ENCODE assay signal across 8 cellular contexts in the genomic region with DNA sequence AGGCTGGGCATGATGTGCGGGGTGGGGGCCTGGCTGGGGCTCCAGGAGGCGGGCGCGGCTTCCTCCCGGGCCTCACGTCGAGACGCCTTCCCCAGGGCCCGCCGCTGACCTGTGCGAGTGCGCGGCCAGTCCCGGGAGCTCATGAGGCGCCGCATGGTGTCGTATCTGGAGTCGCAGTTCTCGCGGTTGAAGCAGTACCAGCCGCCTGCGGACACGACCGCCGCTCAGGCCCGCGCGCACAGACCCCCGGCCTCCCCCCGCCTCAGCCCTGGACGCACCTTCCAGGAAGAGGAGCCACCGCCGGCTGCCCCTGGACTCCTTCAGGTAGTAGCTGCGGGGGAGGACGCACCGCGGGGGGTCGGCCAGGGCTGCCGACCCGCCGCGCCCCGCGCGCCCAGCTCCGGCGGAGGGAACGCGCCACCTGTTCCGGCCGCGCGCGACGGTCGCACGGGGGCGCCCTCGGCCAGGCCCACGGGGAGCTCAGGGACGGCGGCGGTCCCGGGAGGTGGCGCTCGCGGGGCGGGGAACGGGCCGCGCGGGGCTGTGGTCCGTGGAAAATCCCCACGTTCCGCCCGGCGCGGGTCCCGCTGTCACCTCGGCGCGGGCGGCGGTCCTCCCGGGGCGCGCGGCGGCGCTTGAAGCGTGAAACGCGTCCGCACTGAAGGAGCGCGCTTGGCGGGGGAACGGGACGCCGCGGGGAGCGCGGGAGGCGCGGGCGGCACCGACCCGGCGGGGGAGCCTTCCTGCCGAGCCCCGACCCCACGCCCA. TPM values are rescaled to one million over a fixed set of nuclear protein-coding genes. Genes with fewer than 3 reads are reported as not detected.
A peak's percentile ranks its signal among the peaks of the same experiment; 100 is the strongest.
DNase-seq lines count a peak whose midpoint lies in the region; ATAC-seq and TF ChIP-seq lines count a peak whose summit lies in the region.

No MANE protein-coding gene starts in this region.

- no peaks in the 10 kb centered on the region for H3K9me2 ChIP-seq in hepatocyte (replicated peaks; ENCODE audit: insufficient read depth)

- H3K36me3 ChIP-seq in adipocyte (ENCODE audit: control insufficient read depth, insufficient read depth, low read length, severe bottlenecking): no peaks in the 10 kb centered on the region
- no peaks in the 10 kb centered on the region for H3K36me3 ChIP-seq in hepatocyte (replicated peaks; ENCODE audit: insufficient read depth, low read depth)
- H3K36me3 ChIP-seq in skeletal muscle tissue (ENCODE audit: control insufficient read depth in 3 of 3, insufficient read depth in 3 of 3, low read length in 3 of 3): no peaks in the 10 kb centered on the region

- H3K27me3 ChIP-seq in adipocyte (replicated peaks; ENCODE audit: control insufficient read depth, insufficient read depth, low read length): peaks cover 24% of the 10 kb centered on the region
- H3K27me3 ChIP-seq in hepatocyte: peaks cover 60% of the 10 kb centered on the region
- peaks cover 23 to 44% (median 34%) of the 10 kb centered on the region in 3 donors for H3K27me3 ChIP-seq in skeletal muscle tissue (ENCODE audit: control insufficient read depth in 3 of 3, insufficient read depth in 3 of 3, low read length in 3 of 3)

- H3K9me3 ChIP-seq in adipocyte (ENCODE audit: control insufficient read depth, low read length): no peaks in the 10 kb centered on the region
- H3K9me3 ChIP-seq in hepatocyte (ENCODE audit: low read depth): no peaks in the 10 kb centered on the region
- no peaks in the 10 kb centered on the region for H3K9me3 ChIP-seq in skeletal muscle tissue (ENCODE audit: control insufficient read depth in 3 of 3, low read length in 3 of 3)

- H3K27ac ChIP-seq in hepatocyte: no peak overlapping the region
- no peak overlapping the region for H3K27ac ChIP-seq in skeletal muscle tissue (ENCODE audit: low read depth, low read length)

- H3K4me1 ChIP-seq in adipocyte (ENCODE audit: control insufficient read depth, insufficient read depth, low read length) (no peaks in the 10 kb centered on the region), hepatocyte (ENCODE audit: insufficient read depth) (peaks cover 12% of the 10 kb centered on the region), skeletal muscle tissue (ENCODE audit: control insufficient read depth in 3 of 3, insufficient read depth in 3 of 3, low read length in 3 of 3) (peaks cover 13 to 28% (median 27%) of the 10 kb centered on the region in 3 donors)

- peak overlapping the region; percentile 90 for H3K4me2 ChIP-seq in hepatocyte

- TF ChIP-seq CTCF in hepatocyte (IDR thresholded peaks at IDR 0.05; ENCODE audit: poor library complexity): peak; percentile 72

- no peaks in the 10 kb centered on the region for H3K79me2 ChIP-seq in hepatocyte

- peak overlapping the region; percentile 71 for H2AFZ ChIP-seq in hepatocyte

- no peaks in the 10 kb centered on the region for H4K20me1 ChIP-seq in hepatocyte (ENCODE audit: insufficient read depth, poor library complexity, severe bottlenecking)

- 8% methylated on average over 49 of the region's 112 CpGs for WGBS in hepatocyte (ENCODE audit: low lambda C conversion rate, missing lambda C conversion rate)

- H3K4me3 ChIP-seq in adipocyte (ENCODE audit: low read length): peak overlapping the region; percentile 27
- H3K4me3 ChIP-seq in hepatocyte: peak overlapping the region; percentile 39
- peak overlapping the region in 2 of 3 donors; percentile 54 to 60 for H3K4me3 ChIP-seq in skeletal muscle tissue (ENCODE audit: low read length in 3 of 3)

- ATAC-seq in HG03442 (IDR thresholded peaks at IDR 0.05; ENCODE audit: unreplicated experiment) (peak; percentile 64), GM21717 (IDR thresholded peaks at IDR 0.05; ENCODE audit: unreplicated experiment) (no peak), GM18873 (IDR thresholded peaks at IDR 0.05; ENCODE audit: low FRiP score, unreplicated experiment) (no peak)

- DNase-seq in ELR (ENCODE audit: low read depth) (peak; percentile 63), T follicular helper cell (ENCODE audit: low read depth) (peak; percentile 76), adipocyte (ENCODE audit: low read depth) (peak; percentile 87), hepatocyte (ENCODE audit: low spot score) (peak; percentile 83)

- no peak overlapping the region for H3K9ac ChIP-seq in adipocyte (ENCODE audit: low read length)
- H3K9ac ChIP-seq in skeletal muscle tissue (ENCODE audit: low read depth in 1 of 3, low read length in 3 of 3): peak overlapping the region in 2 of 3 donors; percentile 59 to 62

RNA-seq across cellular contexts. Expression of a gene that starts 1.4 kb away (rescaled TPM):
- total RNA-seq in hepatocyte: 1.0 and 1.8 TPM in 2 replicates
- 1.2 and 4.7 TPM in 2 replicates for polyA plus RNA-seq in hepatocyte
- 0.52 TPM for total RNA-seq in skeletal muscle tissue

RNA-seq across cellular contexts. Expression of a gene that starts 12.5 kb away (rescaled TPM):
- not detected in 2 replicates for total RNA-seq in hepatocyte
- 0.06 TPM in 2 replicates for polyA plus RNA-seq in hepatocyte
- total RNA-seq in skeletal muscle tissue: 16.7 TPM

RNA-seq across cellular contexts. Expression of a gene that starts 17.9 kb away (rescaled TPM):
- total RNA-seq in hepatocyte (27.5 and 28.4 TPM in 2 replicates), skeletal muscle tissue (18.8 TPM)
- 45.9 and 56.8 TPM in 2 replicates for polyA plus RNA-seq in hepatocyte

RNA-seq across cellular contexts. Expression of a gene that starts 22.4 kb away (rescaled TPM):
- 109 and 113 TPM in 2 replicates for total RNA-seq in hepatocyte
- polyA plus RNA-seq in hepatocyte: 149 and 162 TPM in 2 replicates
- 43.8 TPM for total RNA-seq in skeletal muscle tissue

RNA-seq across cellular contexts. Expression of a gene that starts 32.0 kb away (rescaled TPM):
- 18.1 and 21.3 TPM in 2 replicates for total RNA-seq in hepatocyte
- polyA plus RNA-seq in hepatocyte: 28.5 and 37.4 TPM in 2 replicates
- total RNA-seq in skeletal muscle tissue: 8.9 TPM

Comparison
In these comparisons a context has a peak if more than half of its experiments do, and no peak if none do; other contexts are left out.
1. RNA of a gene that starts 12.5 kb away (total RNA-seq): 16.7 TPM in skeletal muscle tissue (single experiment); not detected in hepatocyte; every median in the first group is over 10 times any median in the second.
2. Peak in every context shown above with its lines, with median percentiles within 50 percentile points of each other: DNase-seq and H3K4me3 ChIP-seq.